ENCODE assay signal across 23 cellular contexts in genomic region chr13:79018166-79018565, GRCh38.
DNase-seq lines count a peak whose midpoint lies in the region; ATAC-seq, FAIRE-seq and TF ChIP-seq lines count a peak whose summit lies in the region.
"Had no signal": no experiment of that assay in that cellular context is flagged by ENCODE, and none has a peak within 500 bp of the region (broad histone marks: within the 10 kb centered on the region; RNA-seq: fewer than 3 reads in every experiment).

No MANE protein-coding gene starts in this region.

- intact Hi-C loops in OCI-LY7 (cut with micrococcal nuclease; ENCODE audit: unreplicated experiment) (no loop called here), HepG2 (cut with micrococcal nuclease; ENCODE audit: unreplicated experiment) (no loop called here)

- no TSS peak for BruUV-seq in OCI-LY7 (replicated peaks; lab: Mats Ljungman, UMichigan)
- no TSS peak for BruUV-seq in HepG2 (replicated peaks; lab: Mats Ljungman, UMichigan)

- TF ChIP-seq POLR2A in HepG2 (IDR thresholded peaks at IDR 0.05; ENCODE audit: insufficient read depth in 1 of 2, low read depth in 2 of 2, low read length in 2 of 2), result no peak

- TF ChIP-seq EP300 in HepG2 (IDR thresholded peaks at IDR 0.05; ENCODE audit: low read depth in 2 of 2, low read length in 2 of 2) (no peak), HepG2 (CRISPR knock-in tag; IDR thresholded peaks at IDR 0.05; ENCODE audit: borderline replicate concordance) (no peak)

- CTCF ChIA-PET in OCI-LY7 (lab: Charles Lee; ENCODE audit: unreplicated experiment) (no interaction called here), HepG2 (lab: Yijun Ruan, JAX; ENCODE audit: low intra/inter-chr PET ratio, low total read pairs) (no interaction called here)

- no peak overlapping the region for H3K4me2 ChIP-seq in DOHH2 (ENCODE audit: low read length)
- no peak overlapping the region for H3K4me2 ChIP-seq in OCI-LY7 (ENCODE audit: low read length)
- H3K4me2 ChIP-seq in HepG2 (ENCODE audit: low read depth, low read length), result no peak overlapping the region

- peak; percentile 70 for ATAC-seq in HepG2
- ATAC-seq: Panc1, T-helper 17 cell had no signal

- H4K20me1 ChIP-seq in DOHH2 (ENCODE audit: control insufficient read depth, insufficient read depth, low read depth, low read length) (no peaks in the 10 kb centered on the region), OCI-LY7 (ENCODE audit: insufficient read depth, low read length) (no peaks in the 10 kb centered on the region), HepG2 (ENCODE audit: insufficient read depth, low read length) (no peaks in the 10 kb centered on the region)

- FAIRE-seq in HepG2 (lab: Jason Lieb, UNC), result no peak
- FAIRE-seq: GM12892 had no signal

- H2AFZ ChIP-seq in OCI-LY7 (ENCODE audit: low read length) (no peak overlapping the region), HepG2 (ENCODE audit: low read length) (no peak overlapping the region)

- no peaks in the 10 kb centered on the region for H3K27me3 ChIP-seq in DOHH2 (ENCODE audit: control insufficient read depth, low read length)
- H3K27me3 ChIP-seq in HepG2 (ENCODE audit: control insufficient read depth in 1 of 2, insufficient read depth in 2 of 2, low read length in 2 of 2), result no peaks in the 10 kb centered on the region
- H3K27me3 ChIP-seq: SJSA1 had no signal

- H3K9ac ChIP-seq in HepG2 (ENCODE audit: insufficient read depth, low read depth, low read length), result no peak overlapping the region

- in situ Hi-C loops in HepG2 (cut with HindIII; ENCODE audit: extremely low pct_ligation_motif_present, low pct_unique_long_range_greater_than_20kb), result no loop called here

- H3K9me3 ChIP-seq in DOHH2 (ENCODE audit: control insufficient read depth, insufficient read depth, low read length) (peaks cover 11% of the 10 kb centered on the region; the same call in 1 of the 2 replicates), OCI-LY7 (ENCODE audit: low read length) (0 out of 2 replicates have a peak, but pooled peaks cover 4% of the 10 kb centered on the region), HepG2 (ENCODE audit: low read length) (peaks cover 23% of the 10 kb centered on the region)
- H3K9me3 ChIP-seq: SJSA1 had no signal

- DNase-seq in GM20000 (ENCODE audit: low spot score) (no peak), OCI-LY7 (ENCODE audit: low spot score) (peak; percentile 3), HepG2 (ENCODE audit: low spot score) (no peak), COLO668 (lab: John Stamatoyannopoulos, UW; ENCODE audit: unreplicated experiment) (no peak), H4 (ENCODE audit: low spot score) (no peak), NCI-H82 (lab: John Stamatoyannopoulos, UW) (no peak)
- DNase-seq: ACHN, COR-L47, DMS 273 treated with DMSO at 0.1 percent for 48 hours, GDM1, H9, IMR-90, NCI-H1092, NCI-H146, NCI-H2029 treated with DMSO at 0.1 percent for 48 hours, NCI-H2171 treated with DMSO at 0.1 percent for 48 hours, NCI-H446 treated with DMSO at 0.1 percent for 48 hours, NCI-H69, T-helper 17 cell had no signal

- H3K36me3 ChIP-seq in DOHH2 (ENCODE audit: control insufficient read depth, low read length) (no peaks in the 10 kb centered on the region), OCI-LY7 (ENCODE audit: insufficient read depth, low read length) (no peaks in the 10 kb centered on the region), HepG2 (replicated peaks in 1 of 2; ENCODE audit: control insufficient read depth in 1 of 2, insufficient read depth in 2 of 2, low read length in 2 of 2) (no peaks in the 10 kb centered on the region)
- H3K36me3 ChIP-seq: SJSA1 had no signal

- H3K79me2 ChIP-seq in DOHH2 (ENCODE audit: control insufficient read depth, low read length) (no peaks in the 10 kb centered on the region), OCI-LY7 (ENCODE audit: insufficient read depth, low read depth, low read length) (no peaks in the 10 kb centered on the region), HepG2 (ENCODE audit: insufficient read depth, low read length) (no peaks in the 10 kb centered on the region)

- no peak overlapping the region for H3K4me3 ChIP-seq in DOHH2 (ENCODE audit: low read length)
- H3K4me3 ChIP-seq in OCI-LY7 (ENCODE audit: low read depth, low read length, poor library complexity, severe bottlenecking), result no peak overlapping the region
- no peak overlapping the region for H3K4me3 ChIP-seq in HepG2 (replicated peaks in 1 of 3; ENCODE audit: insufficient read depth in 1 of 3, low read depth in 2 of 3, low read length in 3 of 3)
- H3K4me3 ChIP-seq: SJSA1 had no signal

- H3K27ac ChIP-seq in DOHH2 (ENCODE audit: low read depth, low read length), result no peak overlapping the region
- no peak overlapping the region for H3K27ac ChIP-seq in OCI-LY7 (ENCODE audit: low read depth, low read length, poor library complexity, severe bottlenecking)
- H3K27ac ChIP-seq in HepG2 (ENCODE audit: extremely low read length, insufficient read depth, low read length), result no peak overlapping the region
- H3K27ac ChIP-seq: SJSA1 had no signal

- POLR2A ChIA-PET in OCI-LY7 (lab: Charles Lee) (no interaction called here), HepG2 (lab: Yijun Ruan, JAX) (no interaction called here)

- H3K4me1 ChIP-seq in DOHH2 (ENCODE audit: control insufficient read depth, low read length), result no peaks in the 10 kb centered on the region
- no peaks in the 10 kb centered on the region for H3K4me1 ChIP-seq in OCI-LY7 (ENCODE audit: insufficient read depth, low read length, poor library complexity, severe bottlenecking)
- no peaks in the 10 kb centered on the region for H3K4me1 ChIP-seq in HepG2 (ENCODE audit: insufficient read depth, low read length)
- H3K4me1 ChIP-seq: SJSA1 had no signal

- peak; percentile 15 for TF ChIP-seq CTCF in DOHH2 (IDR thresholded peaks at IDR 0.05; ENCODE audit: low read depth, low read length, poor library complexity, severe bottlenecking)
- peak; percentile 3 for TF ChIP-seq CTCF in GM20000 (IDR thresholded peaks at IDR 0.05; ENCODE audit: extremely low read depth, missing control alignments)
- peak; percentile 41; the same call in 1 of the 2 replicates for TF ChIP-seq CTCF in OCI-LY7 (conservative IDR thresholded peaks at IDR 0.05; ENCODE audit: low read length)
- TF ChIP-seq CTCF in HepG2 (CRISPR knock-in tag; IDR thresholded peaks at IDR 0.05), result peak; percentile 28

- WGBS in HepG2 (ENCODE audit: low lambda C conversion rate), result 2% methylated on average over 2 of the region's 2 CpGs

- H3F3A ChIP-seq in DOHH2 (ENCODE audit: control insufficient read depth, insufficient read depth), result no peaks in the 10 kb centered on the region

- no peak for TF ChIP-seq RAD21 in HepG2 (CRISPR knock-in tag; IDR thresholded peaks at IDR 0.05)

- H3K9me2 ChIP-seq in DOHH2 (replicated peaks; ENCODE audit: control insufficient read depth, low read length) (no peaks in the 10 kb centered on the region; the same call in 1 of the 2 replicates), OCI-LY7 (ENCODE audit: insufficient read depth, low read length) (no peaks in the 10 kb centered on the region)

TF ChIP-seq in HepG2, 621 proteins besides CTCF, POLR2A, EP300 and RAD21:
- no peak for TF ChIP-seq ZNF777 (CRISPR knock-in tag; IDR thresholded peaks at IDR 0.05)
- TF ChIP-seq STAG1 (CRISPR knock-in tag; IDR thresholded peaks at IDR 0.05), result peak; percentile 37
TF ChIP-seq in HepG2: peak in this region for 1.
